ENCODE assay signal across 8 cellular contexts in genomic region chr5:89930591-89931383, GRCh38.
A peak's percentile ranks its signal among the peaks of the same experiment; 100 is the strongest.
DNase-seq lines count a peak whose midpoint lies in the region; TF ChIP-seq lines count a peak whose summit lies in the region.

No MANE protein-coding gene starts in this region.

- H3K4me1 Mint-ChIP-seq in HFFc6 (ENCODE audit: low read depth), result peaks cover 14% of the 10 kb centered on the region
- peaks cover 6% of the 10 kb centered on the region for H3K4me1 Mint-ChIP-seq in mesothelial cell of epicardium

- in situ Hi-C loops in KBM-7 (cut with MboI; ENCODE audit: low pct_unique_long_range_greater_than_20kb, low sequenced_read_pairs), result no loop called here

- no peak for TF ChIP-seq CTCF in GM10266 (IDR thresholded peaks at IDR 0.05; ENCODE audit: control insufficient read depth, insufficient read depth, low read depth, missing control alignments)
- no peak for TF ChIP-seq CTCF in HFFc6 (IDR thresholded peaks at IDR 0.05)
- TF ChIP-seq CTCF in mesothelial cell of epicardium (IDR thresholded peaks at IDR 0.05; ENCODE audit: unreplicated experiment), result no peak

- H3K36me3 Mint-ChIP-seq in HFFc6 (ENCODE audit: low read depth) (no peaks in the 10 kb centered on the region), mesothelial cell of epicardium (no peaks in the 10 kb centered on the region)

- H3K9me3 Mint-ChIP-seq in HFFc6 (no peaks in the 10 kb centered on the region), mesothelial cell of epicardium (peaks cover 13% of the 10 kb centered on the region)

- peak overlapping the region; percentile 23; the same call in 1 of the 2 replicates for H3K4me3 Mint-ChIP-seq in HFFc6
- H3K4me3 Mint-ChIP-seq in mesothelial cell of epicardium, result no peak overlapping the region

- DNase-seq in GM10266 (ENCODE audit: extremely low spot score) (peak; percentile 11), HFFc6 (peak; percentile 34), NCI-H460 (ENCODE audit: extremely low read depth, low read depth) (peak; percentile 8), glomerular visceral epithelial cell (ENCODE audit: extremely low spot score) (peak; percentile 60), mesothelial cell of epicardium (ENCODE audit: low spot score in 2 of 2, unreplicated experiment in 2 of 2) (no peak), inferior parietal cortex (ENCODE audit: extremely low spot score) (no peak), KBM-7 (no peak)
- no peak for DNase-seq in activated effector memory CD4-positive, alpha-beta T cell treated with Interleukin-2 at 50 U/mL for 16 hours

- H3K27me3 Mint-ChIP-seq in HFFc6 (ENCODE audit: insufficient read depth) (no peaks in the 10 kb centered on the region), mesothelial cell of epicardium (ENCODE audit: low read depth) (no peaks in the 10 kb centered on the region)

- H3K27ac Mint-ChIP-seq in HFFc6 (no peak overlapping the region), mesothelial cell of epicardium (no peak overlapping the region)

Comparison
In these comparisons a context has a peak if more than half of its experiments do, and no peak if none do; other contexts are left out.
1. DNase-seq: peak in GM10266 (single experiment), HFFc6 (single experiment), NCI-H460 (single experiment) and glomerular visceral epithelial cell (single experiment); none in mesothelial cell of epicardium (0 of 2), inferior parietal cortex (single experiment), KBM-7 (single experiment) and activated effector memory CD4-positive, alpha-beta T cell treated with Interleukin-2 at 50 U/mL for 16 hours (single experiment).